ENCODE assay signal across 8 cellular contexts in genomic region chr6:112029045-112029822, GRCh38. TPM values are rescaled to one million over a fixed set of nuclear protein-coding genes. Genes with fewer than 3 reads are reported as not detected.
DNase-seq lines count a peak whose midpoint lies in the region; TF ChIP-seq lines count a peak whose summit lies in the region.

No MANE protein-coding gene starts in this region.

- TF ChIP-seq CTCF in AG04450 (IDR thresholded peaks at IDR 0.05; ENCODE audit: low read depth, low read length), result peak; percentile 77

- H3K9ac ChIP-seq in adipocyte (ENCODE audit: low read length), result peak overlapping the region; percentile 80

- H3K4me3 ChIP-seq in AG04450 (ENCODE audit: low read depth, low read length) (no peak overlapping the region), adipocyte (ENCODE audit: low read length) (peak overlapping the region; percentile 45)

- H3K4me1 ChIP-seq in adipocyte (ENCODE audit: control insufficient read depth, insufficient read depth, low read length), result peaks cover 59% of the 10 kb centered on the region

- no peak overlapping the region for H3K27ac ChIP-seq in AG04450 (ENCODE audit: low read depth, low read length)

- H3K9me3 ChIP-seq in AG04450 (ENCODE audit: control insufficient read depth, insufficient read depth, low read length) (no peaks in the 10 kb centered on the region), adipocyte (ENCODE audit: control insufficient read depth, low read length) (peaks cover 3% of the 10 kb centered on the region)

- H3K27me3 ChIP-seq in AG04450 (ENCODE audit: control insufficient read depth, insufficient read depth, low read length) (peaks cover 14% of the 10 kb centered on the region), adipocyte (replicated peaks; ENCODE audit: control insufficient read depth, insufficient read depth, low read length) (no peaks in the 10 kb centered on the region)

- DNase-seq in AG04450 (ENCODE audit: low read depth, low spot score), result peak; percentile 41
- peak; percentile 17 for DNase-seq in GM19238 (ENCODE audit: insufficient read length, low spot score)
- DNase-seq in MV-4-11 (lab: John Stamatoyannopoulos, UW), result peak; percentile 57
- peak; percentile 27 to 75 (median 49) for DNase-seq in T-helper 1 cell
- DNase-seq in adipocyte (ENCODE audit: low read depth), result peak; percentile 62
- peak in 32 of 51 donors; percentile 1 to 69 (median 30) for DNase-seq in hypothalamus (lab: John Stamatoyannopoulos, UW)
- DNase-seq in stimulated activated CD4-positive, alpha-beta T cell treated with anti-CD3 and anti-CD28 coated beads, Interleukin-15, amount 100 ng/mL, for 24 hours, result peak; percentile 88
- DNase-seq in mesenteric fat pad (ENCODE audit: low spot score), result no peak

- CTCF ChIA-PET in AG04450 (lab: Charles Lee), result interaction anchor here (0.8 to 3.2 kb wide), 12 partner anchors 9 to 334 kb away, joined by 3 to 39 read pairs (median 4); no protein-coding TSS in a partner anchor

- POLR2A ChIA-PET in AG04450 (lab: Yijun Ruan, JAX), result no interaction called here

- H3K36me3 ChIP-seq in adipocyte (ENCODE audit: control insufficient read depth, insufficient read depth, low read length, severe bottlenecking), result no peaks in the 10 kb centered on the region

RNA-seq across cellular contexts. Expression of gene CCN6, which starts 24.7 kb away (rescaled TPM):
- polyA plus RNA-seq in AG04450 (2011; rRNA removed), result not detected in 2 replicates
- not detected in 2 replicates for polyA minus RNA-seq in AG04450 (2011; rRNA and poly(A)+ RNA removed)
- total RNA-seq in mesenteric fat pad, result not detected

RNA-seq across cellular contexts. Expression of gene TUBE1, which starts 58.0 kb away (rescaled TPM):
- polyA plus RNA-seq in AG04450 (2011; rRNA removed), result 14.7 and 24.3 TPM in 2 replicates
- polyA minus RNA-seq in AG04450 (2011; rRNA and poly(A)+ RNA removed), result 7.1 and 18.0 TPM in 2 replicates
- 16.9 TPM for total RNA-seq in mesenteric fat pad

RNA-seq across cellular contexts. Expression of gene FAM229B, which starts 58.2 kb away (rescaled TPM):
- 55.0 and 55.9 TPM in 2 replicates for polyA plus RNA-seq in AG04450 (2011; rRNA removed)
- 9.2 and 13.2 TPM in 2 replicates for polyA minus RNA-seq in AG04450 (2011; rRNA and poly(A)+ RNA removed)
- 10.8 TPM for total RNA-seq in mesenteric fat pad
